ENCODE assay signal across 9 cellular contexts in genomic region chr6:26493258-26493657, GRCh38. TPM values are rescaled to one million over a fixed set of nuclear protein-coding genes. Genes with fewer than 3 reads are reported as not detected.
A peak's percentile ranks its signal among the peaks of the same experiment; 100 is the strongest.
DNase-seq lines count a peak whose midpoint lies in the region; ATAC-seq and TF ChIP-seq lines count a peak whose summit lies in the region.
"Had no signal": no experiment of that assay in that cellular context is flagged by ENCODE, and none has a peak within 500 bp of the region (broad histone marks: within the 10 kb centered on the region; RNA-seq: fewer than 3 reads in every experiment).

No MANE protein-coding gene starts in this region.

- no peak for ATAC-seq in GM21360 (IDR thresholded peaks at IDR 0.05; ENCODE audit: unreplicated experiment)

- peak; percentile 17 for DNase-seq in ACHN
- peak; percentile 66 for DNase-seq in RKO (ENCODE audit: low spot score)
- DNase-seq in fibroblast of mammary gland (ENCODE audit: low read depth) = peak; percentile 53
- no peak for DNase-seq in NCI-H1436 treated with DMSO at 0.1 percent for 48 hours (lab: John Stamatoyannopoulos, UW)
- no peak for DNase-seq in HuH-7.5 (ENCODE audit: low spot score)
- DNase-seq in SK-N-DZ (ENCODE audit: low spot score) = no peak
- DNase-seq: NCI-H510A treated with DMSO at 0.1 percent for 48 hours had no signal

- in situ Hi-C loops in ACHN (cut with HindIII; ENCODE audit: low pct_ligation_motif_present, low pct_unique_long_range_greater_than_20kb, low sequenced_read_pairs) = no loop called here

- no peak overlapping the region for H3K4me3 ChIP-seq in fibroblast of mammary gland (ENCODE audit: control insufficient read depth, low read depth, low read length)

- TF ChIP-seq CTCF in GM12873 (IDR thresholded peaks at IDR 0.05; ENCODE audit: insufficient read depth, low read depth, low read length, missing control alignments) = peak; percentile 55
- TF ChIP-seq CTCF in fibroblast of mammary gland (conservative IDR thresholded peaks at IDR 0.05; ENCODE audit: control insufficient read depth, insufficient read depth, low read depth, low read length) = peak; percentile 26

RNA-seq across cellular contexts. Expression of gene BTN1A1, which starts 6.8 kb away (rescaled TPM):
- polyA plus RNA-seq in SK-N-DZ (2014; cell fraction: cytosol; rRNA removed) = 0.03 and 0.16 TPM in 2 replicates
- 0.17 TPM in 1 of 2 replicates, not detected in the other for polyA plus RNA-seq in SK-N-DZ (2014; cell fraction: nucleus; rRNA removed)

RNA-seq across cellular contexts. Expression of gene BTN2A1, which starts 35.5 kb away (rescaled TPM):
- polyA plus RNA-seq in SK-N-DZ (2014; cell fraction: cytosol; rRNA removed) = 17.2 and 17.9 TPM in 2 replicates
- polyA plus RNA-seq in SK-N-DZ (2014; cell fraction: nucleus; rRNA removed) = 19.9 and 23.3 TPM in 2 replicates

RNA-seq across cellular contexts. Expression of gene HMGN4, which starts 44.9 kb away (rescaled TPM):
- 128 and 134 TPM in 2 replicates for polyA plus RNA-seq in SK-N-DZ (2014; cell fraction: cytosol; rRNA removed)
- polyA plus RNA-seq in SK-N-DZ (2014; cell fraction: nucleus; rRNA removed) = 60.1 and 87.1 TPM in 2 replicates

RNA-seq across cellular contexts. Expression of gene BTN3A3, which starts 53.0 kb away (rescaled TPM):
- polyA plus RNA-seq in SK-N-DZ (2014; cell fraction: cytosol; rRNA removed) = 0.38 TPM in 1 of 2 replicates, not detected in the other
- 0.26 and 1.3 TPM in 2 replicates for polyA plus RNA-seq in SK-N-DZ (2014; cell fraction: nucleus; rRNA removed)

Comparison
In these comparisons a context has a peak if more than half of its experiments do, and no peak if none do; other contexts are left out.
1. DNase-seq: peak in ACHN (single experiment), RKO (single experiment) and fibroblast of mammary gland (single experiment); none in NCI-H1436 treated with DMSO at 0.1 percent for 48 hours (single experiment), HuH-7.5 (single experiment) and SK-N-DZ (single experiment).